16 cellular contexts compared by ENCODE assay signal in the genomic region with DNA sequence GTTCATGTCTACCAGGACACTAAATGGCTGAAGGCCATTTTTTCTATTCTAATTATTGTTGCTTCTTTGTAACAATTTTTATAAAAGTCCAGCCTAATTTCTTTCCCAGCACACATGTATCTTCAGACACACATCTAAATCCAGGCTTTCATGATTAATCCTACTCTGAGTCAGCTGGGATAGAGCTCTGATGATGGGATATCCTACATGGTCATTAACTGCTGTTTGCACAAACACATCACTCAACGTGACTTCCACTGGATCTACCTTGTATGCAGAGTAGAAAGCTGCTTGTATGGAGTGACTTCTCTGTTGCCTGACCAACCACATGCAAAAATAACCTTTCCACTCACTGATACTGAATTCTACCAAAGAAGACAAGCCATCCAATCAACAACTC.
A peak's percentile ranks its signal among the peaks of the same experiment; 100 is the strongest.
DNase-seq lines count a peak whose midpoint lies in the region; ATAC-seq and TF ChIP-seq lines count a peak whose summit lies in the region.
"Had no signal": no experiment of that assay in that cellular context is flagged by ENCODE, and none has a peak within 500 bp of the region (broad histone marks: within the 10 kb centered on the region; RNA-seq: fewer than 3 reads in every experiment).

No MANE protein-coding gene starts in this region.

- no peaks in the 10 kb centered on the region for H3K9me3 Mint-ChIP-seq in MCF 10A (ENCODE audit: unreplicated experiment)
- H3K9me3 Mint-ChIP-seq: activated T-helper 17 cell treated with anti-CD3 and anti-CD28 coated beads, Interleukin-2, amount 50 U/mL, for 72 hours had no signal

- no peaks in the 10 kb centered on the region for H3K36me3 Mint-ChIP-seq in MCF 10A (ENCODE audit: insufficient read depth, unreplicated experiment)
- H3K36me3 Mint-ChIP-seq: memory B cell had no signal

- H3K27me3 Mint-ChIP-seq in MCF 10A (ENCODE audit: insufficient read depth, unreplicated experiment), result no peaks in the 10 kb centered on the region
- H3K27me3 Mint-ChIP-seq: activated T-helper 17 cell treated with anti-CD3 and anti-CD28 coated beads, Interleukin-2, amount 50 U/mL, for 72 hours had no signal

- H3K4me1 ChIP-seq in breast epithelium (no peaks in the 10 kb centered on the region), Panc1 (ENCODE audit: control insufficient read depth, insufficient read depth, low read length) (no peaks in the 10 kb centered on the region; the same call in 1 of the 2 replicates), upper lobe of right lung (no peaks in the 10 kb centered on the region)

- H3K4me3 Mint-ChIP-seq in MCF 10A (ENCODE audit: unreplicated experiment), result no peak overlapping the region
- H3K4me3 Mint-ChIP-seq: activated CD8-positive, alpha-beta T cell treated with anti-CD3 and anti-CD28 coated beads, Interleukin-2, amount 10 ng/mL, durations not matched to agents 7 days and 5 days; activated T-helper 17 cell treated with anti-CD3 and anti-CD28 coated beads, Interleukin-2, amount 50 U/mL, for 72 hours; memory B cell had no signal

- peak overlapping the region; percentile 94 for H3K27ac Mint-ChIP-seq in MCF 10A (ENCODE audit: low read depth, unreplicated experiment)
- H3K27ac Mint-ChIP-seq: activated CD8-positive, alpha-beta T cell treated with anti-CD3 and anti-CD28 coated beads, Interleukin-2, amount 10 ng/mL, durations not matched to agents 7 days and 5 days; activated T-helper 17 cell treated with anti-CD3 and anti-CD28 coated beads, Interleukin-2, amount 50 U/mL, for 72 hours; memory B cell had no signal

- H3K4me1 Mint-ChIP-seq in MCF 10A (ENCODE audit: insufficient read depth, unreplicated experiment), result peaks cover 35% of the 10 kb centered on the region
- H3K4me1 Mint-ChIP-seq: activated T-helper 17 cell treated with anti-CD3 and anti-CD28 coated beads, Interleukin-2, amount 50 U/mL, for 72 hours; memory B cell had no signal

- no peaks in the 10 kb centered on the region for H3K9me3 ChIP-seq in breast epithelium
- H3K9me3 ChIP-seq in Panc1 (ENCODE audit: control insufficient read depth, insufficient read depth, low read depth, low read length), result no peaks in the 10 kb centered on the region
- no peaks in the 10 kb centered on the region for H3K9me3 ChIP-seq in upper lobe of right lung
- H3K9me3 ChIP-seq: esophagus muscularis mucosa had no signal

- TF ChIP-seq POLR2A in breast epithelium (IDR thresholded peaks at IDR 0.05), result no peak

- H3K36me3 ChIP-seq in breast epithelium, result no peaks in the 10 kb centered on the region
- no peaks in the 10 kb centered on the region for H3K36me3 ChIP-seq in Panc1 (ENCODE audit: control insufficient read depth, insufficient read depth, low read length)
- H3K36me3 ChIP-seq in upper lobe of right lung, result no peaks in the 10 kb centered on the region
- H3K36me3 ChIP-seq: esophagus muscularis mucosa had no signal

- ATAC-seq in Panc1 (no peak), upper lobe of right lung (peak; percentile 9), HG02981 (IDR thresholded peaks at IDR 0.05; ENCODE audit: unreplicated experiment) (no peak)
- ATAC-seq: activated CD8-positive, alpha-beta T cell treated with anti-CD3 and anti-CD28 coated beads, Interleukin-2, amount 10 ng/mL, durations not matched to agents 7 days and 5 days; activated T-helper 17 cell treated with anti-CD3 and anti-CD28 coated beads, Interleukin-2, amount 50 U/mL, for 72 hours had no signal

- H3K4me3 ChIP-seq in breast epithelium, result no peak overlapping the region
- H3K4me3 ChIP-seq in Panc1 (ENCODE audit: low read depth in 2 of 2, low read length in 2 of 2), result no peak overlapping the region
- no peak overlapping the region for H3K4me3 ChIP-seq in upper lobe of right lung
- H3K4me3 ChIP-seq: esophagus muscularis mucosa had no signal

- no peaks in the 10 kb centered on the region for H3K27me3 ChIP-seq in breast epithelium
- H3K27me3 ChIP-seq in Panc1 (ENCODE audit: control insufficient read depth, insufficient read depth, low read length), result no peaks in the 10 kb centered on the region
- no peaks in the 10 kb centered on the region for H3K27me3 ChIP-seq in upper lobe of right lung
- H3K27me3 ChIP-seq: esophagus muscularis mucosa had no signal

- CTCF ChIA-PET in MCF 10A (lab: Yijun Ruan, JAX) (interaction anchor here (0.6 to 1.3 kb wide), 4 partner anchors 13 to 302 kb away, joined by 3 read pairs; no protein-coding TSS in a partner anchor), Panc1 (lab: Charles Lee) (no interaction called here)

- in situ Hi-C loops in Panc1 (cut with HindIII; ENCODE audit: low pct_unique_long_range_greater_than_20kb, low sequenced_read_pairs), result no loop called here

- intact Hi-C loops in MCF 10A (cut with micrococcal nuclease) (no loop called here), breast epithelium (cut with DNase I; ENCODE audit: low total_unique reads) (no loop called here), Panc1 (cut with micrococcal nuclease; ENCODE audit: unreplicated experiment) (no loop called here), upper lobe of right lung (cut with DNase I) (no loop called here)

- DNase-seq in MCF 10A (ENCODE audit: unreplicated experiment), result no peak
- no peak for DNase-seq in breast epithelium (ENCODE audit: low spot score in 2 of 2)
- no peak for DNase-seq in Panc1 (ENCODE audit: low read depth, low spot score)
- DNase-seq in glomerular visceral epithelial cell (ENCODE audit: extremely low spot score), result peak; percentile 16
- no peak for DNase-seq in upper lobe of right lung
- DNase-seq in GOT3 (lab: John Stamatoyannopoulos, UW), result no peak
- DNase-seq in SIG-M5 (lab: John Stamatoyannopoulos, UW), result no peak
- DNase-seq: activated CD8-positive, alpha-beta T cell treated with anti-CD3 and anti-CD28 coated beads, Interleukin-2, amount 10 ng/mL, durations not matched to agents 7 days and 5 days; cortex of kidney; H7; NCI-H2029 treated with DMSO at 0.1 percent for 48 hours; stimulated activated naive CD4-positive, alpha-beta T cell treated with Interleukin-2 at 50 U/mL for 16 hours had no signal

- BruUV-seq in MCF 10A (replicated peaks; lab: Mats Ljungman, UMichigan) (no TSS peak), Panc1 (replicated peaks; lab: Mats Ljungman, UMichigan) (no TSS peak)

- peak overlapping the region in 1 of 2 donors; percentile 43 for H3K27ac ChIP-seq in breast epithelium
- no peak overlapping the region for H3K27ac ChIP-seq in Panc1 (ENCODE audit: low read length)
- no peak overlapping the region for H3K27ac ChIP-seq in upper lobe of right lung

- POLR2A ChIA-PET in MCF 10A (lab: Yijun Ruan, JAX) (interaction anchor here (0.6 to 4.1 kb wide), 7 partner anchors 13 to 441 kb away, joined by 3 to 51 read pairs (median 4); no protein-coding TSS in a partner anchor), Panc1 (lab: Charles Lee) (no interaction called here)

- TF ChIP-seq CTCF in MCF 10A (IDR thresholded peaks at IDR 0.05; ENCODE audit: unreplicated experiment) (no peak), breast epithelium (IDR thresholded peaks at IDR 0.05) (no peak), Panc1 (IDR thresholded peaks at IDR 0.05) (0 out of 2 replicates have a peak, but pooled peaks have one; percentile 2), upper lobe of right lung (IDR thresholded peaks at IDR 0.05) (no peak)
